1 cellular context compared by ENCODE assay signal in genomic region chr10:17668435-17669184, GRCh38.
TF ChIP-seq lines count a peak whose summit lies in the region.

No MANE protein-coding gene starts in this region.

TF ChIP-seq in K562, 482 proteins besides CTCF, POLR2A, EP300 and RAD21:
- TF ChIP-seq HNRNPH1 (optimal IDR thresholded peaks at IDR 0.05; ENCODE audit: low read depth, low read length) (no peak), ZNF592 (IDR thresholded peaks at IDR 0.05) (peak; percentile 22; the same call in 1 of the 2 replicates)
